8 cellular contexts compared by ENCODE assay signal in genomic region chr5:843926-844325, GRCh38. TPM values are rescaled to one million over a fixed set of nuclear protein-coding genes. Genes with fewer than 3 reads are reported as not detected.
A peak's percentile ranks its signal among the peaks of the same experiment; 100 is the strongest.
DNase-seq lines count a peak whose midpoint lies in the region; ATAC-seq, FAIRE-seq and TF ChIP-seq lines count a peak whose summit lies in the region.
"Not testable (repeated sequence)": the region's sequence is repeated elsewhere in the genome, so short reads cannot be mapped to it uniquely, and the experiment has no call there.
"Had no signal": no experiment of that assay in that cellular context is flagged by ENCODE, and none has a peak within 500 bp of the region (broad histone marks: within the 10 kb centered on the region; RNA-seq: fewer than 3 reads in every experiment).

No MANE protein-coding gene starts in this region.

- H3K27me3 ChIP-seq in K562 (ENCODE audit: control insufficient read depth in 2 of 2, insufficient read depth in 2 of 2, low read length in 2 of 2), result peaks cover 2 to 14% of the 10 kb centered on the region in 2 experiments; a peak in 3 of 5 replicates
- not testable (repeated sequence) for H3K27me3 ChIP-seq in right lobe of liver, ovary, suprapubic skin

- not testable (repeated sequence) for DNase-seq in HTR-8/SVneo (ENCODE audit: insufficient read length, low spot score); K562 (ENCODE audit: extremely low read depth in 1 of 4, low spot score in 3 of 4)
- DNase-seq in activated CD8-positive, alpha-beta memory T cell treated with anti-CD3 and anti-CD28 coated beads for 24 hours, result peak; percentile 30
- peak; percentile 26 for DNase-seq in left ventricle myocardium superior
- DNase-seq in right lobe of liver, result peak; percentile 22 to 51 (median 48)
- DNase-seq in ovary, result peak in 4 of 5 donors; percentile 10 to 22 (median 18)
- peak; percentile 66 to 69 for DNase-seq in suprapubic skin (ENCODE audit: low spot score in 2 of 2)

- 18% methylated on average over 8 of the region's 22 CpGs for WGBS in K562 (ENCODE audit: insufficient coverage, low coverage, missing lambda C conversion rate)
- 61% methylated on average over 5 of the region's 22 CpGs for WGBS in right lobe of liver (ENCODE audit: insufficient coverage, low coverage, low lambda C conversion rate, missing lambda C conversion rate)
- 75 to 78% (median 78%) methylated on average over 20 to 22 of the region's 22 CpGs for WGBS in ovary, 3 donors
- WGBS in suprapubic skin, result 90% methylated on average over 10 of the region's 22 CpGs

- TF ChIP-seq EP300 in K562 (IDR thresholded peaks at IDR 0.05; ENCODE audit: low read length); ovary (IDR thresholded peaks at IDR 0.05); suprapubic skin (IDR thresholded peaks at IDR 0.05): not testable (repeated sequence)

- not testable (repeated sequence) for H3K4me3 ChIP-seq in K562, right lobe of liver, ovary, suprapubic skin

- BruUV-seq in K562 (replicated peaks; lab: Mats Ljungman, UMichigan), result not testable (repeated sequence)

- not testable (repeated sequence) for TF ChIP-seq POLR2A in K562 (conservative IDR thresholded peaks at IDR 0.05); right lobe of liver (IDR thresholded peaks at IDR 0.05); ovary (IDR thresholded peaks at IDR 0.05); suprapubic skin (IDR thresholded peaks at IDR 0.05)

- not testable (repeated sequence) for H3K36me3 ChIP-seq in K562 (ENCODE audit: control insufficient read depth, insufficient read depth, low read length); right lobe of liver; ovary; suprapubic skin

- H2AFZ ChIP-seq in K562 (ENCODE audit: low read depth, low read length), result not testable (repeated sequence)

- not testable (repeated sequence) for H4K20me1 ChIP-seq in K562 (replicated peaks; ENCODE audit: control insufficient read depth, insufficient read depth, low read length)

- in situ Hi-C loops in K562 (cut with MboI), result loop anchor here (10.0 kb wide), 1 partner anchor 89 kb away; no protein-coding TSS in a partner anchor

- H3K4me1 ChIP-seq in K562 (replicated peaks in 1 of 2; ENCODE audit: control insufficient read depth in 2 of 2, insufficient read depth in 2 of 2, low read length in 2 of 2); right lobe of liver; ovary (ENCODE audit: insufficient read depth); suprapubic skin: not testable (repeated sequence)

- FAIRE-seq in HTR-8/SVneo (lab: Jason Lieb, UNC), result peak; percentile 9
- FAIRE-seq in K562 (lab: Jason Lieb, UNC), result not testable (repeated sequence)

- TF ChIP-seq CTCF in K562 (IDR thresholded peaks at IDR 0.05 in 2 of 3, conservative IDR thresholded peaks at IDR 0.05 in 1 of 3; ENCODE audit: insufficient read depth in 2 of 3, low read depth in 1 of 3, low read length in 3 of 3), result peak in 2 of 3 experiments; percentile 30 to 34; a peak in 3 of 6 replicates
- TF ChIP-seq CTCF in right lobe of liver (IDR thresholded peaks at IDR 0.05); ovary (IDR thresholded peaks at IDR 0.05); suprapubic skin (IDR thresholded peaks at IDR 0.05): not testable (repeated sequence)

- H3K9ac ChIP-seq in K562 (ENCODE audit: insufficient read depth in 1 of 2, low read depth in 2 of 2, low read length in 2 of 2), result not testable (repeated sequence)

- not testable (repeated sequence) for H3K27ac ChIP-seq in K562 (ENCODE audit: extremely low read depth, low read depth, low read length); right lobe of liver; ovary; suprapubic skin

- TF ChIP-seq RAD21 in K562 (CRISPR knock-in tag; conservative IDR thresholded peaks at IDR 0.05 in 1 of 2, IDR thresholded peaks at IDR 0.05 in 1 of 2), result 0 out of 4 replicates have a peak, but pooled peaks of 1 of the 2 experiments have one; percentile 16

- CTCF ChIA-PET in K562 (lab: Yijun Ruan, JAX; ENCODE audit: low intra/inter-chr PET ratio), result not testable (repeated sequence)

- peak; percentile 64 for ATAC-seq in K562
- ATAC-seq in left ventricle myocardium superior, result not testable (repeated sequence)
- peak in 2 of 4 donors; percentile 16 to 20 for ATAC-seq in right lobe of liver

- H3K4me2 ChIP-seq in K562 (ENCODE audit: insufficient read depth, low read length), result not testable (repeated sequence)

- H3K79me2 ChIP-seq in K562 (ENCODE audit: control insufficient read depth, insufficient read depth, low read length), result not testable (repeated sequence)

- not testable (repeated sequence) for H3K9me3 ChIP-seq in K562 (replicated peaks; ENCODE audit: control insufficient read depth, insufficient read depth, low read depth, low read length); right lobe of liver; ovary; suprapubic skin

- intact Hi-C loops in K562 (cut with micrococcal nuclease); left ventricle myocardium superior (cut with micrococcal nuclease): not testable (repeated sequence)
- intact Hi-C loops in right lobe of liver (cut with DNase I), result loop anchor here in 1 of 2 donors (5.0 kb wide), 1 partner anchor 97 kb away; no protein-coding TSS in a partner anchor
- intact Hi-C loops in ovary (cut with DNase I), result loop anchor here in 1 of 4 donors (5.0 kb wide), 1 partner anchor 87 kb away; no protein-coding TSS in a partner anchor

- H3K9me1 ChIP-seq in K562 (ENCODE audit: control insufficient read depth, insufficient read depth, low read length), result not testable (repeated sequence)

- POLR2A ChIA-PET in K562 (lab: Yijun Ruan, JAX), result not testable (repeated sequence)

RNA-seq across cellular contexts. Expression of gene ZDHHC11, which starts 6.9 kb away (rescaled TPM):
- 13.2 and 31.1 TPM in 2 replicates for total RNA-seq in K562 (2011; cell fraction: chromatin; rRNA removed; ENCODE audit: low replicate concordance)
- total RNA-seq in K562 (2011; cell fraction: nucleolus; rRNA removed), result 14.7 and 17.7 TPM in 2 replicates
- 11.8 and 18.1 TPM in 2 replicates for total RNA-seq in K562 (2011; cell fraction: nucleoplasm; rRNA removed)
- total RNA-seq in K562 (2014; rRNA removed) (0.20 and 1.5 TPM in 2 replicates), K562 (2014; rRNA removed; fragmentation: Illumina TruSeq; extraction: Trizol) (0.40 and 0.45 TPM in 2 replicates), K562 (2015; rRNA removed; fragmentation: Illumina TruSeq; extraction: Trizol) (0.29 and 0.30 TPM in 2 replicates), K562 (2021) (2.2 and 2.3 TPM in 2 replicates), left ventricle myocardium superior (40.1 TPM), right lobe of liver (10 to 100 TPM in 2 of 6 experiments, 1 to 10 TPM in 3, under 1 TPM in 1; 0.50 to 14.4 (median 5.8) TPM), ovary (10 to 100 TPM in 1 of 7 donors, 1 to 10 TPM in 6; 1.7 to 25.6 (median 6.0) TPM), suprapubic skin (10 to 100 TPM in 2 of 4 donors, 1 to 10 TPM in 2; 7.5 to 81.5 (median 22.6) TPM)
- polyA plus RNA-seq in K562 (2011; rRNA removed) (0.99 and 1.2 TPM in 2 replicates), K562 (2014; fragmentation: Illumina TruSeq; extraction: Trizol) (0.52 and 1.4 TPM in 2 replicates), K562 (2014; fragmentation: Nextera tagmentation; extraction: Ambion mirVana) (under 1 TPM; 0.07 to 0.21 TPM), K562 (2014; rRNA removed) (0.97 and 1.4 TPM in 2 replicates), ovary (1 to 10 TPM; 1.1 to 2.1 TPM)
- polyA plus RNA-seq in K562 (2011; cell fraction: cytosol; rRNA removed), result 0.52 and 1.3 TPM in 2 replicates
- polyA plus RNA-seq in K562 (2011; cell fraction: nucleus; rRNA removed), result 6.0 and 14.9 TPM in 2 replicates
- 1.5 and 6.1 TPM in 2 replicates for polyA plus RNA-seq in K562 (2012)
- polyA minus RNA-seq in K562 (2011; rRNA and poly(A)+ RNA removed), result 0.81 and 1.1 TPM in 2 replicates
- 1.3 and 1.4 TPM in 2 replicates for polyA minus RNA-seq in K562 (2011; cell fraction: cytosol; rRNA and poly(A)+ RNA removed)
- 2.3 and 4.4 TPM in 2 replicates for polyA minus RNA-seq in K562 (2011; cell fraction: nucleus; rRNA and poly(A)+ RNA removed)

RNA-seq across cellular contexts. Expression of gene BRD9, which starts 48.7 kb away (rescaled TPM):
- total RNA-seq in K562 (2011; cell fraction: chromatin; rRNA removed; ENCODE audit: low replicate concordance), result 217 and 274 TPM in 2 replicates
- 94.6 and 102 TPM in 2 replicates for total RNA-seq in K562 (2011; cell fraction: nucleolus; rRNA removed)
- total RNA-seq in K562 (2011; cell fraction: nucleoplasm; rRNA removed), result 114 and 119 TPM in 2 replicates
- 52.8 and 58.5 TPM in 2 replicates for total RNA-seq in K562 (2014; rRNA removed)
- total RNA-seq in K562 (2014; rRNA removed; fragmentation: Illumina TruSeq; extraction: Trizol), result 37.9 and 39.5 TPM in 2 replicates
- total RNA-seq in K562 (2015; rRNA removed; fragmentation: Illumina TruSeq; extraction: Trizol), result 43.1 and 44.9 TPM in 2 replicates
- 62.3 and 68.7 TPM in 2 replicates for total RNA-seq in K562 (2021)
- polyA plus RNA-seq in K562 (2011; rRNA removed), result 17.3 and 18.0 TPM in 2 replicates
- polyA plus RNA-seq in K562 (2011; cell fraction: cytosol; rRNA removed), result 14.1 and 18.3 TPM in 2 replicates
- polyA plus RNA-seq in K562 (2011; cell fraction: nucleus; rRNA removed), result 96.2 and 143 TPM in 2 replicates
- polyA plus RNA-seq in K562 (2012), result 36.5 and 41.6 TPM in 2 replicates
- polyA plus RNA-seq in K562 (2014; fragmentation: Illumina TruSeq; extraction: Trizol), result 49.7 and 54.7 TPM in 2 replicates
- 1 to 10 TPM; 2.4 to 3.7 TPM for polyA plus RNA-seq in K562 (2014; fragmentation: Nextera tagmentation; extraction: Ambion mirVana)
- polyA plus RNA-seq in K562 (2014; rRNA removed), result 51.8 and 56.4 TPM in 2 replicates
- 23.4 and 26.6 TPM in 2 replicates for polyA minus RNA-seq in K562 (2011; rRNA and poly(A)+ RNA removed)
- 16.0 and 18.9 TPM in 2 replicates for polyA minus RNA-seq in K562 (2011; cell fraction: cytosol; rRNA and poly(A)+ RNA removed)
- 54.1 and 62.2 TPM in 2 replicates for polyA minus RNA-seq in K562 (2011; cell fraction: nucleus; rRNA and poly(A)+ RNA removed)
- total RNA-seq in left ventricle myocardium superior, result 26.1 TPM
- total RNA-seq in right lobe of liver, result 10 to 100 TPM; 10.7 to 16.7 (median 13.8) TPM
- total RNA-seq in ovary, result 10 to 100 TPM; 18.6 to 42.1 (median 35.0) TPM
- 10 to 100 TPM; 25.6 to 26.3 TPM for polyA plus RNA-seq in ovary
- total RNA-seq in suprapubic skin, result 10 to 100 TPM; 25.2 to 73.0 (median 38.8) TPM

RNA-seq across cellular contexts. Expression of gene TRIP13, which starts 48.8 kb away (rescaled TPM):
- 80.8 and 99.7 TPM in 2 replicates for total RNA-seq in K562 (2011; cell fraction: chromatin; rRNA removed; ENCODE audit: low replicate concordance)
- total RNA-seq in K562 (2011; cell fraction: nucleolus; rRNA removed), result 42.2 and 50.7 TPM in 2 replicates
- total RNA-seq in K562 (2011; cell fraction: nucleoplasm; rRNA removed), result 38.0 and 41.1 TPM in 2 replicates
- 48.2 and 68.7 TPM in 2 replicates for total RNA-seq in K562 (2014; rRNA removed)
- total RNA-seq in K562 (2014; rRNA removed; fragmentation: Illumina TruSeq; extraction: Trizol), result 55.2 and 56.8 TPM in 2 replicates
- total RNA-seq in K562 (2015; rRNA removed; fragmentation: Illumina TruSeq; extraction: Trizol), result 45.1 and 50.8 TPM in 2 replicates
- 50.0 and 53.2 TPM in 2 replicates for total RNA-seq in K562 (2021)
- 93.2 and 116 TPM in 2 replicates for polyA plus RNA-seq in K562 (2011; rRNA removed)
- 35.6 and 39.2 TPM in 2 replicates for polyA plus RNA-seq in K562 (2011; cell fraction: cytosol; rRNA removed)
- polyA plus RNA-seq in K562 (2011; cell fraction: nucleus; rRNA removed), result 107 and 115 TPM in 2 replicates
- 39.7 and 46.2 TPM in 2 replicates for polyA plus RNA-seq in K562 (2012)
- 62.6 and 73.0 TPM in 2 replicates for polyA plus RNA-seq in K562 (2014; fragmentation: Illumina TruSeq; extraction: Trizol)
- 10 to 100 TPM; 24.1 to 28.9 TPM for polyA plus RNA-seq in K562 (2014; fragmentation: Nextera tagmentation; extraction: Ambion mirVana)
- 65.2 and 73.4 TPM in 2 replicates for polyA plus RNA-seq in K562 (2014; rRNA removed)
- polyA minus RNA-seq in K562 (2011; rRNA and poly(A)+ RNA removed), result 74.7 and 79.6 TPM in 2 replicates
- 37.0 and 47.0 TPM in 2 replicates for polyA minus RNA-seq in K562 (2011; cell fraction: cytosol; rRNA and poly(A)+ RNA removed)
- 20.7 and 35.1 TPM in 2 replicates for polyA minus RNA-seq in K562 (2011; cell fraction: nucleus; rRNA and poly(A)+ RNA removed)
- total RNA-seq in left ventricle myocardium superior, result 0.32 TPM
- 1 to 10 TPM in 2 of 6 experiments, under 1 TPM in 4; 0.15 to 3.2 (median 0.70) TPM for total RNA-seq in right lobe of liver
- 1 to 10 TPM; 1.3 to 3.9 (median 2.0) TPM for total RNA-seq in ovary
- 1 to 10 TPM; 1.6 to 2.5 TPM for polyA plus RNA-seq in ovary
- total RNA-seq in suprapubic skin, result 1 to 10 TPM; 1.1 to 3.7 (median 1.6) TPM

RNA-seq across cellular contexts. Expression of gene ZDHHC11B, which starts 59.4 kb away (rescaled TPM):
- 0.90 TPM in 1 of 2 replicates, not detected in the other for total RNA-seq in K562 (2011; cell fraction: chromatin; rRNA removed; ENCODE audit: low replicate concordance)
- total RNA-seq in K562 (2011; cell fraction: nucleolus; rRNA removed), result 0.26 TPM in 1 of 2 replicates, not detected in the other
- not detected in 2 replicates for total RNA-seq in K562 (2011; cell fraction: nucleoplasm; rRNA removed)
- 0.12 and 0.23 TPM in 2 replicates for total RNA-seq in K562 (2014; rRNA removed)
- total RNA-seq in K562 (2014; rRNA removed; fragmentation: Illumina TruSeq; extraction: Trizol), result 0.15 and 0.22 TPM in 2 replicates
- 0.30 TPM in 1 of 2 replicates, not detected in the other for total RNA-seq in K562 (2015; rRNA removed; fragmentation: Illumina TruSeq; extraction: Trizol)
- 0.16 TPM in 1 of 2 replicates, not detected in the other for total RNA-seq in K562 (2021)
- polyA plus RNA-seq in K562 (2011; rRNA removed), result 0.08 and 0.21 TPM in 2 replicates
- not detected in 2 replicates for polyA plus RNA-seq in K562 (2011; cell fraction: cytosol; rRNA removed)
- 0.46 and 1.5 TPM in 2 replicates for polyA plus RNA-seq in K562 (2011; cell fraction: nucleus; rRNA removed)
- polyA plus RNA-seq in K562 (2012), result 0.14 and 0.47 TPM in 2 replicates
- polyA plus RNA-seq in K562 (2014; fragmentation: Illumina TruSeq; extraction: Trizol), result 0.08 and 0.15 TPM in 2 replicates
- under 1 TPM in 1 of 2 experiments, not detected in 1; 0.03 TPM for polyA plus RNA-seq in K562 (2014; fragmentation: Nextera tagmentation; extraction: Ambion mirVana)
- 0.07 TPM in 1 of 2 replicates, not detected in the other for polyA plus RNA-seq in K562 (2014; rRNA removed)
- not detected in 2 replicates for polyA minus RNA-seq in K562 (2011; rRNA and poly(A)+ RNA removed)
- polyA minus RNA-seq in K562 (2011; cell fraction: cytosol; rRNA and poly(A)+ RNA removed), result not detected in 2 replicates
- 0.22 and 0.54 TPM in 2 replicates for polyA minus RNA-seq in K562 (2011; cell fraction: nucleus; rRNA and poly(A)+ RNA removed)
- total RNA-seq in left ventricle myocardium superior, result 20.0 TPM
- total RNA-seq in right lobe of liver, result 1 to 10 TPM in 5 of 6 experiments, under 1 TPM in 1; 0.56 to 5.1 (median 2.8) TPM
- 1 to 10 TPM; 1.7 to 8.0 (median 2.4) TPM for total RNA-seq in ovary
- polyA plus RNA-seq in ovary, result 1 to 10 TPM; 1.7 to 2.9 TPM
- total RNA-seq in suprapubic skin, result 10 to 100 TPM in 3 of 4 donors, 1 to 10 TPM in 1; 9.3 to 35.2 (median 19.4) TPM
- total RNA-seq: LHCN-M2 had no signal

Comparison
In these comparisons a context has a peak if more than half of its experiments do, and no peak if none do; other contexts are left out.
1. RNA of gene TRIP13, which starts 48.8 kb away (total RNA-seq): 38.0 to 99.7 TPM in K562; 1.3 to 3.9 TPM in ovary, 1.1 to 3.7 TPM in suprapubic skin, 0.15 to 3.2 TPM in right lobe of liver and 0.32 TPM in left ventricle myocardium superior (single experiment); every median in the first group is over 4 times any median in the second.